ENCODE assay signal across 29 cellular contexts in the genomic region with DNA sequence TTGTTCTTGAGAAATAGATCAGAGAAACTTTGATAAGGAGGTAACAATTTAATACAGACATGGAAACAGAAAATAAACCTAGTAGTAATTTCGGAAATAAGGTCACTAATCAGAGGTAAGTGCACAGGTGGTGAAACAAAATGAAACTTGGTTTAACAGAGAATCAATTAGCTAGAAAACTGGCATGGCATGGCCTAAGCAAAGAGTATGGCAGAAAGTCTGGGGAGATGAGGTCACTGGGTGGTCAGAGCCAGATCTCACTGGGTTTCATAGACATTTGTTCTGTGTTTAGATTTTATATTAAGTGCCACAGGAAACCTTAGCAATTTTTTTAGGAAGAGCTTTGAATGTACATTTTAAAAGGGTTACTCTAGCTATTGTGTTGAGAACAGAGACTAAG.
"Had no signal": no experiment of that assay in that cellular context is flagged by ENCODE, and none has a peak within 500 bp of the region (broad histone marks: within the 10 kb centered on the region; RNA-seq: fewer than 3 reads in every experiment).

No MANE protein-coding gene starts in this region.

- H3K36me3 ChIP-seq: neural progenitor cell, ovary, right lobe of liver, sigmoid colon, suprapubic skin, tibial artery, transverse colon, upper lobe of right lung, uterus had no signal

- FAIRE-seq: small intestine had no signal

- H3K27ac ChIP-seq: neural progenitor cell, ovary, parathyroid adenoma, psoas muscle, right lobe of liver, sigmoid colon, suprapubic skin, testis, tibial artery, transverse colon, upper lobe of right lung, uterus had no signal

- H3K27me3 Mint-ChIP-seq: progenitor cell of endocrine pancreas; stimulated activated memory B cell treated with anti-CD40 and anti-IgM and Interleukin-4, amounts not matched to agents 10 μg/mL and 1 μg/mL and 100 μg/mL, for 72 hours; stimulated activated naive CD8-positive, alpha-beta T cell treated with anti-CD3 and anti-CD28 coated beads, Interleukin-15, amount 100 ng/mL, for 72 hours; type B pancreatic cell had no signal

- H3K27me3 ChIP-seq: neural progenitor cell, ovary, right lobe of liver, sigmoid colon, suprapubic skin, testis, tibial artery, transverse colon, upper lobe of right lung, uterus had no signal

- H3K4me1 ChIP-seq: neural progenitor cell, parathyroid adenoma, psoas muscle, right lobe of liver, sigmoid colon, suprapubic skin, testis, tibial artery, transverse colon, upper lobe of right lung, uterus had no signal

- ATAC-seq: natural killer cell; psoas muscle; right cardiac atrium; right lobe of liver; stimulated activated naive CD8-positive, alpha-beta T cell treated with anti-CD3 and anti-CD28 coated beads, Interleukin-15, amount 100 ng/mL, for 72 hours; stimulated activated naive CD8-positive, alpha-beta T cell treated with anti-CD3 and anti-CD28 coated beads, Interleukin-15, Interleukin-2, amounts not matched to agents 100 U/mL and 50 U/mL, for 24 hours; upper lobe of right lung had no signal

- H3K9ac ChIP-seq: neural progenitor cell, parathyroid adenoma had no signal

- DNase-seq: natural killer cell; occipital lobe; ovary; posterior cingulate gyrus; psoas muscle; right cardiac atrium; right lobe of liver; sigmoid colon; small intestine; stimulated activated CD4-positive, alpha-beta T cell treated with anti-CD3 and anti-CD28 coated beads, Interleukin-15, amount 100 ng/mL, for 24 hours; stimulated activated CD4-positive, alpha-beta T cell treated with anti-CD3 and anti-CD28 coated beads, Interleukin-4, amount 100 ng/mL, for 1 hour; stimulated activated CD4-positive, alpha-beta T cell treated with anti-CD3 and anti-CD28 coated beads, Interleukin-4, amount 100 ng/mL, for 4 hours; stimulated activated CD8-positive, alpha-beta memory T cell treated with anti-CD3 and anti-CD28 coated beads, Interleukin-4, amount 100 ng/mL, for 48 hours; stimulated activated naive CD4-positive, alpha-beta T cell; stimulated activated naive CD8-positive, alpha-beta T cell treated with anti-CD3 and anti-CD28 coated beads, Interleukin-15, amount 100 ng/mL, for 72 hours; stimulated activated naive CD8-positive, alpha-beta T cell treated with anti-CD3 and anti-CD28 coated beads, Interleukin-15, Interleukin-2, amounts not matched to agents 100 U/mL and 50 U/mL, for 24 hours; substantia nigra; testis; tibial artery; transverse colon; upper lobe of right lung; uterus had no signal

- H3K4me3 ChIP-seq: neural progenitor cell, ovary, psoas muscle, right lobe of liver, sigmoid colon, suprapubic skin, testis, tibial artery, transverse colon, upper lobe of right lung, uterus had no signal

- H3K4me2 ChIP-seq: neural progenitor cell had no signal

- H3K4me3 Mint-ChIP-seq: natural killer cell; nephron; neural progenitor cell; stimulated activated memory B cell treated with anti-CD40 and anti-IgM and Interleukin-4, amounts not matched to agents 10 μg/mL and 1 μg/mL and 100 μg/mL, for 72 hours; stimulated activated naive CD8-positive, alpha-beta T cell treated with anti-CD3 and anti-CD28 coated beads, Interleukin-15, amount 100 ng/mL, for 72 hours; type B pancreatic cell had no signal

- H3K4me1 Mint-ChIP-seq: natural killer cell; nephron; neural progenitor cell; stimulated activated memory B cell treated with anti-CD40 and anti-IgM and Interleukin-4, amounts not matched to agents 10 μg/mL and 1 μg/mL and 100 μg/mL, for 72 hours; stimulated activated naive CD8-positive, alpha-beta T cell treated with anti-CD3 and anti-CD28 coated beads, Interleukin-15, amount 100 ng/mL, for 72 hours had no signal

- H3K9me3 ChIP-seq: ovary, psoas muscle, right lobe of liver, sigmoid colon, suprapubic skin, testis, tibial artery, transverse colon, upper lobe of right lung, uterus had no signal

- H2AFZ ChIP-seq: neural progenitor cell, parathyroid adenoma had no signal

- H3K36me3 Mint-ChIP-seq: neural progenitor cell; stimulated activated memory B cell treated with anti-CD40 and anti-IgM and Interleukin-4, amounts not matched to agents 10 μg/mL and 1 μg/mL and 100 μg/mL, for 72 hours; type B pancreatic cell had no signal

- H3K79me2 ChIP-seq: parathyroid adenoma had no signal

- H3K9me3 Mint-ChIP-seq: nephron, neural progenitor cell, type B pancreatic cell had no signal

- H3K27ac Mint-ChIP-seq: natural killer cell; nephron; neural progenitor cell; progenitor cell of endocrine pancreas; stimulated activated memory B cell treated with anti-CD40 and anti-IgM and Interleukin-4, amounts not matched to agents 10 μg/mL and 1 μg/mL and 100 μg/mL, for 72 hours; stimulated activated naive CD8-positive, alpha-beta T cell treated with anti-CD3 and anti-CD28 coated beads, Interleukin-15, amount 100 ng/mL, for 72 hours; type B pancreatic cell had no signal
